20 cellular contexts compared by ENCODE assay signal in the genomic region with DNA sequence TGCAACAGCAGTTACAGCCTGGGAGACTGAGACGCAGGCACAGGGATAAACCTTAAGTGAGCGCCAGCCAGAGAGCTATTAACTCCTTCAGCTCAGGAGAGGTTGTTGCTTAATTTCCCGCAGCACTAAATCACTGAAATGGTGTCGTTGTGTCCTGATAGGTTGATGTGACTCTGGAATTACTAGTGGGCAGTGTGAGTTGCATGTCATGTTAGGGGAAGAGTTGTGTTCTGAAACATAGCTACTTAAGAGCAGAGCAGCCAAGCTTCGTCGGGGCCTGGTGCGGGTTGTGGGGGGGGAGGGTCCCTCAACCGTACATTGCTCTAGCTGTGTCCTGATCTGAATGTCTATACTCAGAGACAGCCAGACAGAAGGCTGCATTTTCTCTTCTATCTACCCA.
"Had no signal": no experiment of that assay in that cellular context is flagged by ENCODE, and none has a peak within 500 bp of the region (broad histone marks: within the 10 kb centered on the region; RNA-seq: fewer than 3 reads in every experiment).

No MANE protein-coding gene starts in this region.

- H3K27ac ChIP-seq: brain microvascular endothelial cell, RWPE1, SJSA1 had no signal

- H3K9me3 Mint-ChIP-seq: activated T-cell treated with anti-CD3 and anti-CD28 coated beads, Interleukin-2, amount 50 U/mL, for 4 hours; T-helper 1 cell treated with Interleukin-12 subunit alpha and Interleukin-12 subunit beta and Interleukin-4 antibody, amounts not matched to agents 30 μg/mL and 1 μg/mL, for 36 hours had no signal

- H3K36me3 Mint-ChIP-seq: activated CD8-positive, alpha-beta memory T cell treated with anti-CD3 and anti-CD28 coated beads, Interleukin-2, amount 10 ng/mL, durations not matched to agents 7 days and 5 days; activated naive CD8-positive, alpha-beta T cell had no signal

- ATAC-seq: activated CD4-positive, CD25-positive, alpha-beta regulatory T cell treated with anti-CD3 and anti-CD28 coated beads, Interleukin-2, amount 50 U/mL, for 24 hours; activated CD8-positive, alpha-beta memory T cell treated with anti-CD3 and anti-CD28 coated beads, Interleukin-2, amount 10 ng/mL, durations not matched to agents 7 days and 5 days; activated T-cell treated with anti-CD3 and anti-CD28 coated beads, Interleukin-2, amount 50 U/mL, for 4 hours; Panc1 had no signal

- H3K9me3 ChIP-seq: SJSA1 had no signal

- DNase-seq: activated CD4-positive, alpha-beta T cell treated with anti-CD3 and anti-CD28 coated beads for 48 hours; activated CD4-positive, alpha-beta T cell treated with anti-CD3 and anti-CD28 coated beads, Interleukin-2, amount 50 U/mL, for 4 hours; activated CD8-positive, alpha-beta memory T cell treated with anti-CD3 and anti-CD28 coated beads, Interleukin-2, amount 10 ng/mL, durations not matched to agents 7 days and 5 days; activated effector memory CD4-positive, alpha-beta T cell treated with anti-CD3 and anti-CD28 coated beads, Interleukin-2, amount 50 U/mL, for 16 hours; activated naive CD4-positive, alpha-beta T cell treated with Interleukin-2 at 50 U/mL for 16 hours; activated T-cell treated with anti-CD3 and anti-CD28 coated beads, Interleukin-2, amount 50 U/mL, for 4 hours; brain microvascular endothelial cell; NCI-H1105 treated with DMSO at 0.1 percent for 48 hours; NCI-H1436 treated with DMSO at 0.1 percent for 48 hours; NCI-H187; NCI-H2081; NCI-H510A treated with DMSO at 0.1 percent for 48 hours; NCI-H69; SHP77 had no signal

- H3K4me3 Mint-ChIP-seq: activated CD8-positive, alpha-beta memory T cell treated with anti-CD3 and anti-CD28 coated beads, Interleukin-2, amount 10 ng/mL, durations not matched to agents 7 days and 5 days; activated naive CD8-positive, alpha-beta T cell; activated T-cell treated with anti-CD3 and anti-CD28 coated beads, Interleukin-2, amount 50 U/mL, for 4 hours; T-helper 1 cell treated with Interleukin-12 subunit alpha and Interleukin-12 subunit beta and Interleukin-4 antibody, amounts not matched to agents 30 μg/mL and 1 μg/mL, for 36 hours had no signal

- H3K4me1 Mint-ChIP-seq: activated CD8-positive, alpha-beta memory T cell treated with anti-CD3 and anti-CD28 coated beads, Interleukin-2, amount 10 ng/mL, durations not matched to agents 7 days and 5 days had no signal

- H3K27me3 ChIP-seq: brain microvascular endothelial cell, SJSA1 had no signal

- H3K36me3 ChIP-seq: brain microvascular endothelial cell, SJSA1 had no signal

- H3K27me3 Mint-ChIP-seq: activated naive CD8-positive, alpha-beta T cell had no signal

- H3K4me3 ChIP-seq: SJSA1 had no signal

- H3K27ac Mint-ChIP-seq: activated CD8-positive, alpha-beta memory T cell treated with anti-CD3 and anti-CD28 coated beads, Interleukin-2, amount 10 ng/mL, durations not matched to agents 7 days and 5 days; activated naive CD8-positive, alpha-beta T cell; T-helper 1 cell treated with Interleukin-12 subunit alpha and Interleukin-12 subunit beta and Interleukin-4 antibody, amounts not matched to agents 30 μg/mL and 1 μg/mL, for 36 hours had no signal
